In the genomic region with DNA sequence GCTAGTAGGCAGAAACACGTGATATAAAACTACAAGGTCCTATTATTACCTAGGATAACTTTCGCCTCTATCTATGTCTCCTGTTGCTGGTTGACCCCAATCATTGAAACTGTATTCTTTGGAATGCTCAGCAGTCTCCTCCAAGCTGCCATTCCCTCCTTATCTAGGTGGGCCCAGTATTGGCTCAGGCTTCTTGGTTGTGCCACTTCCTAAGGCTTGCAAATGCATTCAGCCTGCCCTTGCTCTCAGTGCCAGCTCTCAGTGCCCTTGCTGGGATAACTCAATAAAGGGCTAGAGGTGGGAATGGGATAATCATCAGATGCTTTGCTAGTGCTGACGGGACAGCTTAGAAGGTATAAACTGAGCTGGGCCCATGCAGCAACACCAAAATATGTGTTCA, we compare ENCODE assay signal across 18 cellular contexts. TPM values are rescaled to one million over a fixed set of nuclear protein-coding genes. Genes with fewer than 3 reads are reported as not detected.
A peak's percentile ranks its signal among the peaks of the same experiment; 100 is the strongest.
DNase-seq lines count a peak whose midpoint lies in the region; ATAC-seq and TF ChIP-seq lines count a peak whose summit lies in the region.
"Had no signal": no experiment of that assay in that cellular context is flagged by ENCODE, and none has a peak within 500 bp of the region (broad histone marks: within the 10 kb centered on the region; RNA-seq: fewer than 3 reads in every experiment).

No MANE protein-coding gene starts in this region.

- no peak overlapping the region for H3K4me3 ChIP-seq in GM23338
- H3K4me3 ChIP-seq in body of pancreas, result no peak overlapping the region
- H3K4me3 ChIP-seq: A549, breast epithelium, esophagus squamous epithelium, heart left ventricle had no signal

- H3K9me3 ChIP-seq in body of pancreas, result no peaks in the 10 kb centered on the region
- H3K9me3 ChIP-seq: A549, breast epithelium, esophagus squamous epithelium had no signal

- TF ChIP-seq CTCF in GM23338 (conservative IDR thresholded peaks at IDR 0.05; ENCODE audit: low read depth in 2 of 2), result no peak
- TF ChIP-seq CTCF in body of pancreas (IDR thresholded peaks at IDR 0.05), result no peak

- H4K20me1 ChIP-seq in GM23338 (replicated peaks; ENCODE audit: insufficient read depth), result no peaks in the 10 kb centered on the region

- no peak overlapping the region for H3K27ac ChIP-seq in GM23338 (ENCODE audit: low read depth)
- no peak overlapping the region for H3K27ac ChIP-seq in body of pancreas
- H3K27ac ChIP-seq: heart left ventricle had no signal

- H3K27me3 Mint-ChIP-seq in activated CD4-positive, alpha-beta memory T cell treated with anti-CD3 and anti-CD28 coated beads for 36 hours, result no peaks in the 10 kb centered on the region
- no peaks in the 10 kb centered on the region for H3K27me3 Mint-ChIP-seq in activated CD4-positive, alpha-beta memory T cell treated with anti-CD3 and anti-CD28 coated beads, Interleukin-2, amount 10 ng/mL, durations not matched to agents 7 days and 5 days
- peaks cover 3% of the 10 kb centered on the region for H3K27me3 Mint-ChIP-seq in GM23338 (ENCODE audit: insufficient read depth, low read depth, poor library complexity)
- no peaks in the 10 kb centered on the region for H3K27me3 Mint-ChIP-seq in activated naive CD8-positive, alpha-beta T cell treated with anti-CD3 and anti-CD28 coated beads, Interleukin-2, amount 10 ng/mL, durations not matched to agents 7 days and 5 days
- no peaks in the 10 kb centered on the region for H3K27me3 Mint-ChIP-seq in naive thymus-derived CD8-positive, alpha-beta T cell

- H3K4me1 Mint-ChIP-seq in activated CD4-positive, alpha-beta memory T cell treated with anti-CD3 and anti-CD28 coated beads for 36 hours (ENCODE audit: low read depth), result peaks cover 96% of the 10 kb centered on the region
- peaks cover 92% of the 10 kb centered on the region for H3K4me1 Mint-ChIP-seq in activated CD4-positive, alpha-beta memory T cell treated with anti-CD3 and anti-CD28 coated beads, Interleukin-2, amount 10 ng/mL, durations not matched to agents 7 days and 5 days
- peaks cover 26% of the 10 kb centered on the region for H3K4me1 Mint-ChIP-seq in GM23338
- H3K4me1 Mint-ChIP-seq in activated naive CD8-positive, alpha-beta T cell treated with anti-CD3 and anti-CD28 coated beads, Interleukin-2, amount 10 ng/mL, durations not matched to agents 7 days and 5 days, result peaks cover 84% of the 10 kb centered on the region
- H3K4me1 Mint-ChIP-seq in naive thymus-derived CD8-positive, alpha-beta T cell, result peaks cover 65 to 100% (median 100%) of the 10 kb centered on the region in 4 donors

- ATAC-seq in GM23338 (no peak), body of pancreas (no peak)
- ATAC-seq in activated naive CD8-positive, alpha-beta T cell treated with anti-CD3 and anti-CD28 coated beads, Interleukin-2, amount 10 ng/mL, durations not matched to agents 7 days and 5 days (ENCODE audit: low read depth), result no peak
- ATAC-seq in naive thymus-derived CD8-positive, alpha-beta T cell, result no peak
- ATAC-seq: HCT116, heart left ventricle had no signal

- intact Hi-C loops in activated CD4-positive, alpha-beta memory T cell treated with anti-CD3 and anti-CD28 coated beads for 36 hours (cut with micrococcal nuclease), result no loop called here
- intact Hi-C loops in body of pancreas (cut with DNase I), result no loop called here

- H3K4me3 Mint-ChIP-seq in activated CD4-positive, alpha-beta memory T cell treated with anti-CD3 and anti-CD28 coated beads for 36 hours, result peak overlapping the region; percentile 14
- no peak overlapping the region for H3K4me3 Mint-ChIP-seq in activated CD4-positive, alpha-beta memory T cell treated with anti-CD3 and anti-CD28 coated beads, Interleukin-2, amount 10 ng/mL, durations not matched to agents 7 days and 5 days
- H3K4me3 Mint-ChIP-seq in GM23338, result no peak overlapping the region
- H3K4me3 Mint-ChIP-seq in activated naive CD8-positive, alpha-beta T cell treated with anti-CD3 and anti-CD28 coated beads, Interleukin-2, amount 10 ng/mL, durations not matched to agents 7 days and 5 days, result peak overlapping the region; percentile 24
- H3K4me3 Mint-ChIP-seq in naive thymus-derived CD8-positive, alpha-beta T cell, result peak overlapping the region in 9 of 10 donors; percentile 16 to 77 (median 55)

- TF ChIP-seq POLR2A in body of pancreas (IDR thresholded peaks at IDR 0.05), result no peak

- peaks cover 17% of the 10 kb centered on the region for H3K9me2 ChIP-seq in GM23338 (ENCODE audit: insufficient read depth)

- no peaks in the 10 kb centered on the region for H3K27me3 ChIP-seq in GM23338 (ENCODE audit: insufficient read depth)
- H3K27me3 ChIP-seq in body of pancreas, result no peaks in the 10 kb centered on the region
- H3K27me3 ChIP-seq: breast epithelium, esophagus squamous epithelium, heart left ventricle had no signal

- H3K4me1 ChIP-seq in GM23338 (ENCODE audit: insufficient read depth) (peaks cover 22% of the 10 kb centered on the region; the same call in 1 of the 2 replicates), body of pancreas (peaks cover 52% of the 10 kb centered on the region)
- H3K4me1 ChIP-seq: breast epithelium had no signal

- no peaks in the 10 kb centered on the region for H3K79me2 ChIP-seq in GM23338 (replicated peaks; ENCODE audit: insufficient read depth)

- H2AFZ ChIP-seq in GM23338, result no peak overlapping the region

- H3K9me3 Mint-ChIP-seq in activated CD4-positive, alpha-beta memory T cell treated with anti-CD3 and anti-CD28 coated beads for 36 hours, result no peaks in the 10 kb centered on the region
- H3K9me3 Mint-ChIP-seq in activated CD4-positive, alpha-beta memory T cell treated with anti-CD3 and anti-CD28 coated beads, Interleukin-2, amount 10 ng/mL, durations not matched to agents 7 days and 5 days, result peaks cover 20% of the 10 kb centered on the region
- peaks cover 4% of the 10 kb centered on the region; the same call in 1 of the 3 replicates for H3K9me3 Mint-ChIP-seq in GM23338
- peaks cover 4% of the 10 kb centered on the region for H3K9me3 Mint-ChIP-seq in activated naive CD8-positive, alpha-beta T cell treated with anti-CD3 and anti-CD28 coated beads, Interleukin-2, amount 10 ng/mL, durations not matched to agents 7 days and 5 days
- H3K9me3 Mint-ChIP-seq in naive thymus-derived CD8-positive, alpha-beta T cell, result no peaks in the 10 kb centered on the region

- WGBS in body of pancreas, 2 donors, result 67% methylated on average over 3 of the region's 3 CpGs

- CTCF ChIA-PET in activated CD4-positive, alpha-beta memory T cell treated with anti-CD3 and anti-CD28 coated beads for 36 hours (lab: Charles Lee), result interaction anchor here (7.9 kb wide), 1 partner anchor 10 kb away, joined by 113 read pairs; no protein-coding TSS in a partner anchor
- CTCF ChIA-PET in activated CD4-positive, alpha-beta memory T cell treated with anti-CD3 and anti-CD28 coated beads, Interleukin-2, amount 10 ng/mL, durations not matched to agents 7 days and 5 days (lab: Charles Lee), result no interaction called here

- peaks cover 65% of the 10 kb centered on the region for H3K36me3 Mint-ChIP-seq in activated CD4-positive, alpha-beta memory T cell treated with anti-CD3 and anti-CD28 coated beads for 36 hours
- peaks cover 90% of the 10 kb centered on the region for H3K36me3 Mint-ChIP-seq in activated CD4-positive, alpha-beta memory T cell treated with anti-CD3 and anti-CD28 coated beads, Interleukin-2, amount 10 ng/mL, durations not matched to agents 7 days and 5 days (ENCODE audit: low read depth)
- no peaks in the 10 kb centered on the region; the same call in 2 of the 3 replicates for H3K36me3 Mint-ChIP-seq in GM23338 (ENCODE audit: low read depth)
- peaks cover 80% of the 10 kb centered on the region for H3K36me3 Mint-ChIP-seq in activated naive CD8-positive, alpha-beta T cell treated with anti-CD3 and anti-CD28 coated beads, Interleukin-2, amount 10 ng/mL, durations not matched to agents 7 days and 5 days
- peaks cover 13 to 73% (median 57%) of the 10 kb centered on the region in 3 donors for H3K36me3 Mint-ChIP-seq in naive thymus-derived CD8-positive, alpha-beta T cell

- no peak for DNase-seq in activated CD4-positive, alpha-beta memory T cell treated with anti-CD3 and anti-CD28 coated beads for 36 hours
- no peak for DNase-seq in activated CD4-positive, alpha-beta memory T cell treated with anti-CD3 and anti-CD28 coated beads, Interleukin-2, amount 10 ng/mL, durations not matched to agents 7 days and 5 days
- DNase-seq in GM23338 (ENCODE audit: low spot score) (no peak), body of pancreas (no peak), iPS-NIHi7 (ENCODE audit: extremely low spot score) (no peak), SIG-M5 treated with dmso at 0.1 percent for 504 hours (lab: John Stamatoyannopoulos, UW; ENCODE audit: unreplicated experiment) (no peak)
- no peak for DNase-seq in activated naive CD8-positive, alpha-beta T cell treated with anti-CD3 and anti-CD28 coated beads, Interleukin-2, amount 10 ng/mL, durations not matched to agents 7 days and 5 days
- no peak for DNase-seq in naive thymus-derived CD8-positive, alpha-beta T cell
- DNase-seq: activated CD4-positive, alpha-beta T cell treated with anti-CD3 and anti-CD28 coated beads, Interleukin-2, amount 50 U/mL, for 4 hours; DND-41; esophagus squamous epithelium; heart left ventricle; mammary epithelial cell; NCI-H2171; stimulated activated CD4-positive, alpha-beta T cell treated with anti-CD3 and anti-CD28 coated beads, Interleukin-15, amount 100 ng/mL, for 24 hours had no signal

- H3K36me3 ChIP-seq in GM23338 (ENCODE audit: insufficient read depth) (no peaks in the 10 kb centered on the region), body of pancreas (replicated peaks in 1 of 2; ENCODE audit: insufficient read depth in 1 of 2, low read depth in 2 of 2) (no peaks in the 10 kb centered on the region)
- H3K36me3 ChIP-seq: breast epithelium had no signal

- H3K4me2 ChIP-seq in GM23338, result 0 out of 2 replicates have a peak overlapping the region, but pooled peaks have one; percentile 1

- H3F3A ChIP-seq in GM23338 (replicated peaks; ENCODE audit: low read depth), result no peaks in the 10 kb centered on the region

- peak overlapping the region; percentile 78 for H3K27ac Mint-ChIP-seq in activated CD4-positive, alpha-beta memory T cell treated with anti-CD3 and anti-CD28 coated beads for 36 hours
- no peak overlapping the region for H3K27ac Mint-ChIP-seq in activated CD4-positive, alpha-beta memory T cell treated with anti-CD3 and anti-CD28 coated beads, Interleukin-2, amount 10 ng/mL, durations not matched to agents 7 days and 5 days
- H3K27ac Mint-ChIP-seq in GM23338, result no peak overlapping the region
- H3K27ac Mint-ChIP-seq in activated naive CD8-positive, alpha-beta T cell treated with anti-CD3 and anti-CD28 coated beads, Interleukin-2, amount 10 ng/mL, durations not matched to agents 7 days and 5 days, result peak overlapping the region; percentile 6
- peak overlapping the region; percentile 71 to 95 (median 89) for H3K27ac Mint-ChIP-seq in naive thymus-derived CD8-positive, alpha-beta T cell

- POLR2A ChIA-PET in activated CD4-positive, alpha-beta memory T cell treated with anti-CD3 and anti-CD28 coated beads for 36 hours (lab: Charles Lee), result interaction anchor here (1.0 to 4.7 kb wide), 3 partner anchors 8 to 14 kb away, joined by 3 to 25 read pairs (median 7); no protein-coding TSS in a partner anchor
- POLR2A ChIA-PET in activated CD4-positive, alpha-beta memory T cell treated with anti-CD3 and anti-CD28 coated beads, Interleukin-2, amount 10 ng/mL, durations not matched to agents 7 days and 5 days (lab: Charles Lee), result interaction anchor here (15.4 kb wide), 1 partner anchor 16 kb away, joined by 634 read pairs; no protein-coding TSS in a partner anchor
- POLR2A ChIA-PET in activated naive CD8-positive, alpha-beta T cell treated with anti-CD3 and anti-CD28 coated beads, Interleukin-2, amount 10 ng/mL, durations not matched to agents 7 days and 5 days (lab: Charles Lee), result interaction anchor here (1.1 kb wide), 1 partner anchor 13 kb away, joined by 6 read pairs; the partner anchor contains the start of gene CD44
- POLR2A ChIA-PET in naive thymus-derived CD8-positive, alpha-beta T cell (lab: Charles Lee), result interaction anchor here (1.1 to 4.6 kb wide), 4 partner anchors 10 to 15 kb away, joined by 3 to 30 read pairs (median 10); partner anchors contain the start of gene CD44

RNA-seq across cellular contexts. Expression of gene CD44, which starts 13.6 kb away (rescaled TPM):
- 100 to 1,000 TPM; 440 to 442 TPM for total RNA-seq in activated CD4-positive, alpha-beta memory T cell treated with anti-CD3 and anti-CD28 coated beads for 36 hours
- 100 to 1,000 TPM; 634 to 645 TPM for total RNA-seq in activated CD4-positive, alpha-beta memory T cell treated with anti-CD3 and anti-CD28 coated beads, Interleukin-2, amount 10 ng/mL, durations not matched to agents 7 days and 5 days
- total RNA-seq in GM23338 (2014; rRNA removed; shearing (Covaris generic)), result 8.3 and 10.1 TPM in 2 replicates
- 3.8 and 4.0 TPM in 2 replicates for polyA plus RNA-seq in GM23338 (2016; fragmentation: Nextera tagmentation; extraction: Ambion mirVana)
- total RNA-seq in activated naive CD8-positive, alpha-beta T cell treated with anti-CD3 and anti-CD28 coated beads, Interleukin-2, amount 10 ng/mL, durations not matched to agents 7 days and 5 days, result 100 to 1,000 TPM; 551 to 555 TPM
- total RNA-seq in naive thymus-derived CD8-positive, alpha-beta T cell, result 100 to 1,000 TPM; 650 to 703 TPM
- 100 to 1,000 TPM; 291 TPM for polyA plus RNA-seq in naive thymus-derived CD8-positive, alpha-beta T cell
- 100 to 1,000 TPM; 266 to 433 TPM for total RNA-seq in body of pancreas

Comparison
In these comparisons a context has a peak if more than half of its experiments do, and no peak if none do; other contexts are left out.
1. H3K27ac Mint-ChIP-seq: peak in activated CD4-positive, alpha-beta memory T cell treated with anti-CD3 and anti-CD28 coated beads for 36 hours (single experiment), activated naive CD8-positive, alpha-beta T cell treated with anti-CD3 and anti-CD28 coated beads, Interleukin-2, amount 10 ng/mL, durations not matched to agents 7 days and 5 days (single experiment) and naive thymus-derived CD8-positive, alpha-beta T cell (10 of 10); none in activated CD4-positive, alpha-beta memory T cell treated with anti-CD3 and anti-CD28 coated beads, Interleukin-2, amount 10 ng/mL, durations not matched to agents 7 days and 5 days (single experiment) and GM23338 (single experiment).
2. H3K4me3 Mint-ChIP-seq: peak in activated CD4-positive, alpha-beta memory T cell treated with anti-CD3 and anti-CD28 coated beads for 36 hours (single experiment), activated naive CD8-positive, alpha-beta T cell treated with anti-CD3 and anti-CD28 coated beads, Interleukin-2, amount 10 ng/mL, durations not matched to agents 7 days and 5 days (single experiment) and naive thymus-derived CD8-positive, alpha-beta T cell (9 of 10); none in activated CD4-positive, alpha-beta memory T cell treated with anti-CD3 and anti-CD28 coated beads, Interleukin-2, amount 10 ng/mL, durations not matched to agents 7 days and 5 days (single experiment) and GM23338 (single experiment).
3. RNA of gene CD44, which starts 13.6 kb away (total RNA-seq): 650 to 703 TPM in naive thymus-derived CD8-positive, alpha-beta T cell, 634 to 645 TPM in activated CD4-positive, alpha-beta memory T cell treated with anti-CD3 and anti-CD28 coated beads, Interleukin-2, amount 10 ng/mL, durations not matched to agents 7 days and 5 days, 551 to 555 TPM in activated naive CD8-positive, alpha-beta T cell treated with anti-CD3 and anti-CD28 coated beads, Interleukin-2, amount 10 ng/mL, durations not matched to agents 7 days and 5 days, 440 to 442 TPM in activated CD4-positive, alpha-beta memory T cell treated with anti-CD3 and anti-CD28 coated beads for 36 hours and 266 to 433 TPM in body of pancreas; 8.3 to 10.1 TPM in GM23338; every median in the first group is over 10 times any median in the second.